ENCODE assay signal across 11 cellular contexts in genomic region chr16:50614956-50615727, GRCh38.
"Had no signal": no experiment of that assay in that cellular context is flagged by ENCODE, and none has a peak within 500 bp of the region (broad histone marks: within the 10 kb centered on the region; RNA-seq: fewer than 3 reads in every experiment).

No MANE protein-coding gene starts in this region.

- H3K4me3 Mint-ChIP-seq: effector memory CD8-positive, alpha-beta T cell had no signal

- H3K4me3 ChIP-seq: lower lobe of right lung, SJSA1, upper lobe of left lung had no signal

- ATAC-seq: effector memory CD8-positive, alpha-beta T cell; lower lobe of right lung had no signal

- H3K27me3 ChIP-seq: SJSA1, upper lobe of left lung had no signal

- H3K27ac ChIP-seq: lower lobe of right lung, SJSA1 had no signal

- FAIRE-seq: small intestine had no signal

- H3K27ac Mint-ChIP-seq: effector memory CD8-positive, alpha-beta T cell had no signal

- H3K36me3 ChIP-seq: lower lobe of right lung, SJSA1, upper lobe of left lung had no signal

- H3K9me3 Mint-ChIP-seq: effector memory CD8-positive, alpha-beta T cell had no signal

- DNase-seq: activated CD4-positive, alpha-beta T cell treated with anti-CD3 and anti-CD28 coated beads, Interleukin-2, amount 50 U/mL, for 4 hours; activated CD4-positive, CD25-positive, alpha-beta regulatory T cell treated with anti-CD3 and anti-CD28 coated beads, Interleukin-2, amount 50 U/mL, for 72 hours; activated naive CD4-positive, alpha-beta T cell; activated T-cell treated with anti-CD3 and anti-CD28 coated beads, Interleukin-2, amount 50 U/mL, for 48 hours; caudate nucleus; effector memory CD8-positive, alpha-beta T cell; lower lobe of right lung; small intestine; SW 1271; upper lobe of left lung had no signal

- H3K9me3 ChIP-seq: lower lobe of right lung, SJSA1, upper lobe of left lung had no signal
